Comparison of ENCODE assay signal across 13 cellular contexts in genomic region chr4:87077834-87078585, GRCh38.
A peak's percentile ranks its signal among the peaks of the same experiment; 100 is the strongest.
DNase-seq lines count a peak whose midpoint lies in the region; ATAC-seq and TF ChIP-seq lines count a peak whose summit lies in the region.
"Had no signal": no experiment of that assay in that cellular context is flagged by ENCODE, and none has a peak within 500 bp of the region (broad histone marks: within the 10 kb centered on the region; RNA-seq: fewer than 3 reads in every experiment).

No MANE protein-coding gene starts in this region.

- H3K27me3 ChIP-seq in endodermal cell (ENCODE audit: control insufficient read depth, insufficient read depth, low read length, poor library complexity, severe bottlenecking), result no peaks in the 10 kb centered on the region
- no peaks in the 10 kb centered on the region for H3K27me3 ChIP-seq in testis
- no peaks in the 10 kb centered on the region for H3K27me3 ChIP-seq in MG63

- H3K36me3 ChIP-seq in endodermal cell (ENCODE audit: control insufficient read depth, insufficient read depth, low read length) (peaks cover 37% of the 10 kb centered on the region), testis (ENCODE audit: low read depth, missing control alignments) (no peaks in the 10 kb centered on the region), MG63 (no peaks in the 10 kb centered on the region)

- H3K9me3 Mint-ChIP-seq in endodermal cell, result no peaks in the 10 kb centered on the region
- H3K9me3 Mint-ChIP-seq: activated naive CD8-positive, alpha-beta T cell treated with anti-CD3 and anti-CD28 coated beads for 36 hours had no signal

- H3K4me3 Mint-ChIP-seq in endodermal cell, result no peak overlapping the region
- H3K4me3 Mint-ChIP-seq: activated CD8-positive, alpha-beta T cell treated with anti-CD3 and anti-CD28 coated beads, Interleukin-2, amount 10 ng/mL, durations not matched to agents 7 days and 5 days; activated naive CD8-positive, alpha-beta T cell treated with anti-CD3 and anti-CD28 coated beads for 36 hours had no signal

- DNase-seq in SK-MEL-5 (ENCODE audit: low read depth, low spot score), result peak; percentile 72
- no peak for DNase-seq in endodermal cell
- DNase-seq in medulla oblongata (ENCODE audit: extremely low spot score), result peak; percentile 75
- DNase-seq in testis, result peak; percentile 34
- DNase-seq in MG63, result no peak
- no peak for DNase-seq in NCI-H187 (lab: John Stamatoyannopoulos, UW)
- no peak for DNase-seq in hepatic stellate cell (ENCODE audit: low spot score)
- DNase-seq: activated CD8-positive, alpha-beta T cell treated with anti-CD3 and anti-CD28 coated beads, Interleukin-2, amount 10 ng/mL, durations not matched to agents 7 days and 5 days; activated naive CD8-positive, alpha-beta T cell treated with anti-CD3 and anti-CD28 coated beads for 36 hours; DMS153; islet precursor cell; NCI-H69 had no signal

- H3K9ac ChIP-seq in endodermal cell (ENCODE audit: extremely low read depth, low read length, poor library complexity, severe bottlenecking), result no peak overlapping the region

- no peak for TF ChIP-seq CTCF in endodermal cell (conservative IDR thresholded peaks at IDR 0.05)
- no peak for TF ChIP-seq CTCF in testis (IDR thresholded peaks at IDR 0.05)

- H3K9me3 ChIP-seq in endodermal cell (ENCODE audit: control insufficient read depth, low read length) (no peaks in the 10 kb centered on the region), testis (no peaks in the 10 kb centered on the region), MG63 (no peaks in the 10 kb centered on the region)

- peak overlapping the region; percentile 5 for H3K27ac Mint-ChIP-seq in endodermal cell
- H3K27ac Mint-ChIP-seq: activated CD8-positive, alpha-beta T cell treated with anti-CD3 and anti-CD28 coated beads, Interleukin-2, amount 10 ng/mL, durations not matched to agents 7 days and 5 days; activated naive CD8-positive, alpha-beta T cell treated with anti-CD3 and anti-CD28 coated beads for 36 hours had no signal

- no peaks in the 10 kb centered on the region for H3K27me3 Mint-ChIP-seq in endodermal cell (ENCODE audit: insufficient read depth)
- H3K27me3 Mint-ChIP-seq: activated naive CD8-positive, alpha-beta T cell treated with anti-CD3 and anti-CD28 coated beads for 36 hours had no signal

- intact Hi-C loops in testis (cut with DNase I; ENCODE audit: low total_unique reads), result no loop called here

- ATAC-seq in HG02623 (IDR thresholded peaks at IDR 0.05; ENCODE audit: unreplicated experiment), result no peak
- ATAC-seq: activated CD8-positive, alpha-beta T cell treated with anti-CD3 and anti-CD28 coated beads, Interleukin-2, amount 10 ng/mL, durations not matched to agents 7 days and 5 days had no signal

- H3K4me3 ChIP-seq in endodermal cell (ENCODE audit: low read length) (no peak overlapping the region), testis (no peak overlapping the region), MG63 (no peak overlapping the region)

- peaks cover 53% of the 10 kb centered on the region for H3K4me1 Mint-ChIP-seq in endodermal cell

- peaks cover 12% of the 10 kb centered on the region for H3K4me1 ChIP-seq in endodermal cell (ENCODE audit: control insufficient read depth, insufficient read depth, low read length)
- peaks cover 34% of the 10 kb centered on the region for H3K4me1 ChIP-seq in testis

- H3K27ac ChIP-seq in endodermal cell (ENCODE audit: low read depth, low read length) (no peak overlapping the region), testis (peak overlapping the region in 1 of 2 donors; percentile 63)

- TF ChIP-seq POLR2A in testis (IDR thresholded peaks at IDR 0.05), result no peak

- in situ Hi-C loops in SK-MEL-5 (cut with HindIII; ENCODE audit: low pct_unique_long_range_greater_than_20kb, low sequenced_read_pairs), result no loop called here

- 95 to 100% methylated on average over 2 to 4 of the region's 4 CpGs for WGBS in endodermal cell (ENCODE audit: insufficient coverage in 1 of 2, insufficient read length in 1 of 2), 2 experiments
- WGBS in testis, 2 donors, result 48 to 51% methylated on average over 4 of the region's 4 CpGs

- peaks cover 14% of the 10 kb centered on the region for H3K36me3 Mint-ChIP-seq in endodermal cell (ENCODE audit: low read depth)

Comparison
In these comparisons a context has a peak if more than half of its experiments do, and no peak if none do; other contexts are left out.
1. DNase-seq: peak in SK-MEL-5 (single experiment), medulla oblongata (single experiment) and testis (single experiment); none in endodermal cell (single experiment), MG63 (single experiment), NCI-H187 (0 of 2) and hepatic stellate cell (single experiment).